ENCODE assay signal across 8 cellular contexts in the genomic region with DNA sequence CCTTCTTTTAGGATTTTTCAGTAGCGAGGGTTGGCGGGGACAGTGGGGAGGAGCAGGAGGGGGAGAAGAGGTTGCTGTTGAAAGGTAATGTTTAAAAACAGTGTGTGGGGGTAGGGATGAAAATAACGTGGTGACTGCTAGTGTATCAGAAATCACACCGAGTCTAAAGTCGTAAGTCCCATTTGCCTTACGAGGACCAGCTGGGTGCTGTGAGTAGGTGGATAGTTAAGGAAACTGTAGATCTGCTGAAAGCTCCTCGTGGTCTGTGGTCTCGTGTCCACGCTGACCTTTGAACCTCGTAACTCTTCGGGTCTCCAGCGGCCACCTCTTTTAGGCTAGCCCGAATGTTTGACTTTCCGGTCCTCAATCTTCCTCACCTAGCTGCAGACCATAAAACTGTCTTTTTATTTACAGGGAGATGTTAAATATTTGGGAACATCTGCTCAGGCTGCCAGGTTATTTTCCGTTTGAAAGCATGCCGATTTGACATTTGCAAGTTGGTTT. TPM values are rescaled to one million over a fixed set of nuclear protein-coding genes. Genes with fewer than 3 reads are reported as not detected.
DNase-seq lines count a peak whose midpoint lies in the region; ATAC-seq and TF ChIP-seq lines count a peak whose summit lies in the region.

No MANE protein-coding gene starts in this region.

- H4K20me1 ChIP-seq in neural progenitor cell (ENCODE audit: low read depth) = no peaks in the 10 kb centered on the region

- no peak for ATAC-seq in GM21447 (IDR thresholded peaks at IDR 0.05; ENCODE audit: unreplicated experiment)

- H3K36me3 ChIP-seq in esophagus squamous epithelium (no peaks in the 10 kb centered on the region), neural progenitor cell (no peaks in the 10 kb centered on the region)

- peaks cover 15% of the 10 kb centered on the region for H3K4me1 Mint-ChIP-seq in neural progenitor cell

- H3F3A ChIP-seq in neural progenitor cell (ENCODE audit: low read depth) = peaks cover 13% of the 10 kb centered on the region

- peaks cover 12% of the 10 kb centered on the region for H3K79me2 ChIP-seq in neural progenitor cell (ENCODE audit: low read depth)

- H3K9me3 Mint-ChIP-seq in neural progenitor cell = no peaks in the 10 kb centered on the region

- H3K4me1 ChIP-seq in esophagus squamous epithelium = peaks cover 0 to 26% (median 6%) of the 10 kb centered on the region in 3 donors
- peaks cover 11% of the 10 kb centered on the region for H3K4me1 ChIP-seq in neural progenitor cell

- H2AFZ ChIP-seq in neural progenitor cell (replicated peaks) = peak overlapping the region; percentile 88

- TF ChIP-seq POLR2A in esophagus squamous epithelium (IDR thresholded peaks at IDR 0.05) = no peak

- H3K36me3 Mint-ChIP-seq in neural progenitor cell = peaks cover 6% of the 10 kb centered on the region

- peaks cover 0 to 13% (median 0%) of the 10 kb centered on the region in 4 donors for H3K27me3 ChIP-seq in esophagus squamous epithelium
- peaks cover 23% of the 10 kb centered on the region for H3K27me3 ChIP-seq in neural progenitor cell

- H3K4me2 ChIP-seq in neural progenitor cell = peak overlapping the region; percentile 94

- peak in 10 of 14 donors; percentile 5 to 45 (median 28) for DNase-seq in C1 segment of cervical spinal cord (lab: John Stamatoyannopoulos, UW)
- DNase-seq in GM20000 (ENCODE audit: low spot score) = peak; percentile 74
- peak; percentile 57 for DNase-seq in SHP77 treated with DMSO at 0.1 percent for 48 hours (lab: John Stamatoyannopoulos, UW)
- DNase-seq in esophagus squamous epithelium (lab: John Stamatoyannopoulos, UW) = no peak
- peak; percentile 27 for DNase-seq in neural progenitor cell (ENCODE audit: low spot score)
- no peak for DNase-seq in central memory CD4-positive, alpha-beta T cell
- DNase-seq in activated CD4-positive, alpha-beta T cell treated with anti-CD3 and anti-CD28 coated beads for 4 hours = no peak

- H3K9me3 ChIP-seq in esophagus squamous epithelium (no peaks in the 10 kb centered on the region), neural progenitor cell (ENCODE audit: low read depth) (no peaks in the 10 kb centered on the region)

- WGBS in esophagus squamous epithelium, 2 donors = 6 to 14% methylated on average over 16 of the region's 16 CpGs

- H3K4me3 ChIP-seq in esophagus squamous epithelium (peak overlapping the region; percentile 70 to 88 (median 84)), neural progenitor cell (peak overlapping the region; percentile 69)

- intact Hi-C loops in esophagus squamous epithelium (cut with DNase I) = no loop called here

- H3K27ac Mint-ChIP-seq in neural progenitor cell = no peak overlapping the region

- H3K27ac ChIP-seq in esophagus squamous epithelium (peak overlapping the region in 2 of 4 donors; percentile 74 to 83), neural progenitor cell (no peak overlapping the region)

- peak overlapping the region; percentile 90 for H3K4me3 Mint-ChIP-seq in neural progenitor cell

- TF ChIP-seq CTCF in GM20000 (IDR thresholded peaks at IDR 0.05; ENCODE audit: extremely low read depth, missing control alignments) = no peak
- TF ChIP-seq CTCF in esophagus squamous epithelium (IDR thresholded peaks at IDR 0.05) = no peak
- TF ChIP-seq CTCF in neural progenitor cell (IDR thresholded peaks at IDR 0.05) = no peak

- H3K27me3 Mint-ChIP-seq in neural progenitor cell (ENCODE audit: insufficient read depth, low read depth) = peaks cover 14% of the 10 kb centered on the region

- H3K9ac ChIP-seq in neural progenitor cell = no peak overlapping the region

RNA-seq across cellular contexts. Expression of gene ST3GAL6, which starts 29.3 kb away (rescaled TPM):
- total RNA-seq in esophagus squamous epithelium = 1 to 10 TPM; 3.9 to 5.3 (median 4.4) TPM
- 13.5 and 18.6 TPM in 2 replicates for total RNA-seq in neural progenitor cell (ENCODE audit: low replicate concordance)

Comparison
In these comparisons a context has a peak if more than half of its experiments do, and no peak if none do; other contexts are left out.
1. DNase-seq: peak in C1 segment of cervical spinal cord (10 of 14), GM20000 (single experiment), SHP77 treated with DMSO at 0.1 percent for 48 hours (single experiment) and neural progenitor cell (single experiment); none in esophagus squamous epithelium (single experiment), central memory CD4-positive, alpha-beta T cell (single experiment) and activated CD4-positive, alpha-beta T cell treated with anti-CD3 and anti-CD28 coated beads for 4 hours (0 of 2).